Comparison of ENCODE assay signal across 14 cellular contexts in genomic region chr11:73406619-73407018, GRCh38. TPM values are rescaled to one million over a fixed set of nuclear protein-coding genes. Genes with fewer than 3 reads are reported as not detected.
A peak's percentile ranks its signal among the peaks of the same experiment; 100 is the strongest.
DNase-seq lines count a peak whose midpoint lies in the region; ATAC-seq and TF ChIP-seq lines count a peak whose summit lies in the region.
"Had no signal": no experiment of that assay in that cellular context is flagged by ENCODE, and none has a peak within 500 bp of the region (broad histone marks: within the 10 kb centered on the region; RNA-seq: fewer than 3 reads in every experiment).

No MANE protein-coding gene starts in this region.

- no peak for ATAC-seq in CD4-positive, CD25-positive, alpha-beta regulatory T cell (ENCODE audit: low read depth in 2 of 2)
- no peak for ATAC-seq in stimulated activated effector memory CD8-positive, alpha-beta T cell treated with anti-CD3 and anti-CD28 coated beads, Interleukin-12 subunit alpha, Interleukin-12 subunit beta, amount 100 ng/mL, for 72 hours
- no peak for ATAC-seq in activated T-helper 17 cell treated with anti-CD3 and anti-CD28 coated beads, Interleukin-2, amount 50 U/mL, for 72 hours (replicated peaks)
- ATAC-seq: A549, HCT116 had no signal

- WGBS in endodermal cell (ENCODE audit: insufficient coverage in 1 of 2, insufficient read length in 1 of 2), 2 experiments, result 88 to 96% methylated on average over 1 to 5 of the region's 5 CpGs

- H3K9me3 Mint-ChIP-seq in CD14-positive monocyte (no peaks in the 10 kb centered on the region), endodermal cell (no peaks in the 10 kb centered on the region)
- no peaks in the 10 kb centered on the region for H3K9me3 Mint-ChIP-seq in CD4-positive, CD25-positive, alpha-beta regulatory T cell
- no peaks in the 10 kb centered on the region for H3K9me3 Mint-ChIP-seq in stimulated activated effector memory CD8-positive, alpha-beta T cell treated with anti-CD3 and anti-CD28 coated beads, Interleukin-12 subunit alpha, Interleukin-12 subunit beta, amount 100 ng/mL, for 72 hours
- no peaks in the 10 kb centered on the region for H3K9me3 Mint-ChIP-seq in activated T-helper 17 cell treated with anti-CD3 and anti-CD28 coated beads, Interleukin-2, amount 50 U/mL, for 72 hours

- no peak overlapping the region for H3K4me3 ChIP-seq in CD4-positive, CD25-positive, alpha-beta regulatory T cell (ENCODE audit: low read depth, low read length)
- no peak overlapping the region for H3K4me3 ChIP-seq in endodermal cell (ENCODE audit: low read length)
- H3K4me3 ChIP-seq: A549 had no signal

- intact Hi-C loops in CD14-positive monocyte (cut with micrococcal nuclease), result no loop called here

- H3K27me3 Mint-ChIP-seq in CD14-positive monocyte (ENCODE audit: low read depth in 3 of 3) (peaks cover 0 to 1% (median 0%) of the 10 kb centered on the region in 3 donors), endodermal cell (ENCODE audit: insufficient read depth) (no peaks in the 10 kb centered on the region)
- no peaks in the 10 kb centered on the region for H3K27me3 Mint-ChIP-seq in CD4-positive, CD25-positive, alpha-beta regulatory T cell
- H3K27me3 Mint-ChIP-seq in activated T-helper 17 cell treated with anti-CD3 and anti-CD28 coated beads, Interleukin-2, amount 50 U/mL, for 72 hours, result no peaks in the 10 kb centered on the region

- peaks cover 25% of the 10 kb centered on the region for H3K36me3 ChIP-seq in CD4-positive, CD25-positive, alpha-beta regulatory T cell (ENCODE audit: control insufficient read depth, insufficient read depth, low read length)
- peaks cover 22% of the 10 kb centered on the region for H3K36me3 ChIP-seq in endodermal cell (ENCODE audit: control insufficient read depth, insufficient read depth, low read length)

- H3K4me3 Mint-ChIP-seq in CD14-positive monocyte (no peak overlapping the region), endodermal cell (no peak overlapping the region)
- H3K4me3 Mint-ChIP-seq in CD4-positive, CD25-positive, alpha-beta regulatory T cell, result no peak overlapping the region
- no peak overlapping the region for H3K4me3 Mint-ChIP-seq in stimulated activated effector memory CD8-positive, alpha-beta T cell treated with anti-CD3 and anti-CD28 coated beads, Interleukin-12 subunit alpha, Interleukin-12 subunit beta, amount 100 ng/mL, for 72 hours
- H3K4me3 Mint-ChIP-seq in activated T-helper 17 cell treated with anti-CD3 and anti-CD28 coated beads, Interleukin-2, amount 50 U/mL, for 72 hours, result no peak overlapping the region

- no peaks in the 10 kb centered on the region for H3K27me3 ChIP-seq in CD4-positive, CD25-positive, alpha-beta regulatory T cell (ENCODE audit: control insufficient read depth, insufficient read depth, low read length)
- no peaks in the 10 kb centered on the region for H3K27me3 ChIP-seq in endodermal cell (ENCODE audit: control insufficient read depth, insufficient read depth, low read length, poor library complexity, severe bottlenecking)
- H3K27me3 ChIP-seq: BE2C had no signal

- no peak for DNase-seq in CD14-positive monocyte (ENCODE audit: low spot score)
- no peak for DNase-seq in CD4-positive, CD25-positive, alpha-beta regulatory T cell
- no peak for DNase-seq in endodermal cell
- no peak for DNase-seq in stimulated activated effector memory CD8-positive, alpha-beta T cell treated with anti-CD3 and anti-CD28 coated beads, Interleukin-12 subunit alpha, Interleukin-12 subunit beta, amount 100 ng/mL, for 72 hours (ENCODE audit: low spot score in 2 of 2)
- DNase-seq in NCI-H1092 (lab: John Stamatoyannopoulos, UW), result no peak
- no peak for DNase-seq in NCI-H69 (lab: John Stamatoyannopoulos, UW)
- DNase-seq: BE2C, DMS53, GF-D8 had no signal

- TF ChIP-seq CTCF in CD14-positive monocyte (IDR thresholded peaks at IDR 0.05) (no peak), endodermal cell (conservative IDR thresholded peaks at IDR 0.05) (no peak)

- H3K27ac Mint-ChIP-seq in CD14-positive monocyte (peak overlapping the region in 5 of 7 donors; percentile 33 to 72 (median 50)), endodermal cell (peak overlapping the region; percentile 3)
- H3K27ac Mint-ChIP-seq in CD4-positive, CD25-positive, alpha-beta regulatory T cell, result peak overlapping the region in 2 of 3 donors; percentile 32 to 65
- peak overlapping the region; percentile 30 for H3K27ac Mint-ChIP-seq in stimulated activated effector memory CD8-positive, alpha-beta T cell treated with anti-CD3 and anti-CD28 coated beads, Interleukin-12 subunit alpha, Interleukin-12 subunit beta, amount 100 ng/mL, for 72 hours
- H3K27ac Mint-ChIP-seq in activated T-helper 17 cell treated with anti-CD3 and anti-CD28 coated beads, Interleukin-2, amount 50 U/mL, for 72 hours, result no peak overlapping the region

- H3K27ac ChIP-seq in CD4-positive, CD25-positive, alpha-beta regulatory T cell (ENCODE audit: insufficient read depth, low read length, poor library complexity, severe bottlenecking), result no peak overlapping the region
- no peak overlapping the region for H3K27ac ChIP-seq in endodermal cell (ENCODE audit: low read depth, low read length)
- H3K27ac ChIP-seq: A549, C4-2B, HL-60 had no signal

- H3K9ac ChIP-seq in endodermal cell (ENCODE audit: extremely low read depth, low read length, poor library complexity, severe bottlenecking), result no peak overlapping the region

- H3K4me1 Mint-ChIP-seq in CD14-positive monocyte (peaks cover 53% of the 10 kb centered on the region), endodermal cell (peaks cover 1% of the 10 kb centered on the region)
- no peaks in the 10 kb centered on the region for H3K4me1 Mint-ChIP-seq in CD4-positive, CD25-positive, alpha-beta regulatory T cell
- peaks cover 5% of the 10 kb centered on the region for H3K4me1 Mint-ChIP-seq in stimulated activated effector memory CD8-positive, alpha-beta T cell treated with anti-CD3 and anti-CD28 coated beads, Interleukin-12 subunit alpha, Interleukin-12 subunit beta, amount 100 ng/mL, for 72 hours
- no peaks in the 10 kb centered on the region for H3K4me1 Mint-ChIP-seq in activated T-helper 17 cell treated with anti-CD3 and anti-CD28 coated beads, Interleukin-2, amount 50 U/mL, for 72 hours

- no peaks in the 10 kb centered on the region for H3K9me3 ChIP-seq in CD4-positive, CD25-positive, alpha-beta regulatory T cell (ENCODE audit: control insufficient read depth in 2 of 2, low read length in 2 of 2)
- H3K9me3 ChIP-seq in endodermal cell (ENCODE audit: control insufficient read depth, low read length), result no peaks in the 10 kb centered on the region
- H3K9me3 ChIP-seq: A549, BE2C had no signal

- peaks cover 55 to 66% of the 10 kb centered on the region in 2 donors for H3K36me3 Mint-ChIP-seq in CD14-positive monocyte
- H3K36me3 Mint-ChIP-seq in CD4-positive, CD25-positive, alpha-beta regulatory T cell, result peaks cover 23% of the 10 kb centered on the region
- peaks cover 26% of the 10 kb centered on the region for H3K36me3 Mint-ChIP-seq in endodermal cell (ENCODE audit: low read depth)
- H3K36me3 Mint-ChIP-seq in stimulated activated effector memory CD8-positive, alpha-beta T cell treated with anti-CD3 and anti-CD28 coated beads, Interleukin-12 subunit alpha, Interleukin-12 subunit beta, amount 100 ng/mL, for 72 hours, result peaks cover 48% of the 10 kb centered on the region
- H3K36me3 Mint-ChIP-seq in activated T-helper 17 cell treated with anti-CD3 and anti-CD28 coated beads, Interleukin-2, amount 50 U/mL, for 72 hours (ENCODE audit: low read depth), result peaks cover 54% of the 10 kb centered on the region

- no peaks in the 10 kb centered on the region for H3K4me1 ChIP-seq in CD4-positive, CD25-positive, alpha-beta regulatory T cell (ENCODE audit: control insufficient read depth, insufficient read depth, low read length, poor library complexity, severe bottlenecking)
- peaks cover 10% of the 10 kb centered on the region for H3K4me1 ChIP-seq in endodermal cell (ENCODE audit: control insufficient read depth, insufficient read depth, low read length)
- H3K4me1 ChIP-seq: A549, BE2C had no signal

RNA-seq across cellular contexts. Expression of gene RELT, which starts 30.4 kb away (rescaled TPM):
- polyA plus RNA-seq in CD14-positive monocyte, result 10 to 100 TPM; 16.4 to 27.3 TPM
- total RNA-seq in CD4-positive, CD25-positive, alpha-beta regulatory T cell, result 117 TPM
- polyA plus RNA-seq in CD4-positive, CD25-positive, alpha-beta regulatory T cell, result 1 to 10 TPM; 2.0 to 3.3 (median 2.9) TPM
- 1 to 10 TPM; 6.9 to 8.9 TPM for total RNA-seq in endodermal cell
- polyA plus RNA-seq in endodermal cell (2013, experiment 1 of 2), result 7.8 TPM
- 8.4 TPM for polyA plus RNA-seq in endodermal cell (2013, experiment 2 of 2)
- 10 to 100 TPM; 31.2 to 39.9 TPM for total RNA-seq in activated T-helper 17 cell treated with anti-CD3 and anti-CD28 coated beads, Interleukin-2, amount 50 U/mL, for 72 hours
